Comparison of ENCODE assay signal across 21 cellular contexts in genomic region chr12:66269142-66269541, GRCh38. TPM values are rescaled to one million over a fixed set of nuclear protein-coding genes. Genes with fewer than 3 reads are reported as not detected.
DNase-seq lines count a peak whose midpoint lies in the region; ATAC-seq and TF ChIP-seq lines count a peak whose summit lies in the region.
"Had no signal": no experiment of that assay in that cellular context is flagged by ENCODE, and none has a peak within 500 bp of the region (broad histone marks: within the 10 kb centered on the region; RNA-seq: fewer than 3 reads in every experiment).

No MANE protein-coding gene starts in this region.

- H3K14ac ChIP-seq in H9 (ENCODE audit: insufficient read depth, low read length): no peak overlapping the region

- no peak overlapping the region for H4K8ac ChIP-seq in H9 (replicated peaks; ENCODE audit: insufficient read length, low read depth, low read length)

- no peak overlapping the region for H2BK5ac ChIP-seq in H9 (ENCODE audit: insufficient read length, low read length)

- ATAC-seq in left lung: peak; percentile 37
- no peak for ATAC-seq in GM18511 (IDR thresholded peaks at IDR 0.05; ENCODE audit: unreplicated experiment)

- no peak for TF ChIP-seq CTCF in H9 (conservative IDR thresholded peaks at IDR 0.05)
- TF ChIP-seq CTCF in left lung (IDR thresholded peaks at IDR 0.05): no peak

- no peak overlapping the region for H3K56ac ChIP-seq in H9 (ENCODE audit: insufficient read length, low read depth, low read length)

- H3K23ac ChIP-seq in H9 (ENCODE audit: insufficient read length, low read depth, low read length): no peak overlapping the region

- H3K27ac Mint-ChIP-seq in H9: no peak overlapping the region
- H3K27ac Mint-ChIP-seq: activated naive CD4-positive, alpha-beta T cell treated with anti-CD3 and anti-CD28 coated beads, Interleukin-2, amount 50 U/mL, for 24 hours; stimulated activated naive B cell treated with anti-CD40 and anti-IgM and Interleukin-4, amounts not matched to agents 10 μg/mL and 1 μg/mL and 100 μg/mL, for 72 hours; T-helper 2 cell treated with Interferon-gamma antibody and Interleukin-4, amounts not matched to agents 5 μg/mL and 100 μg/mL, for 36 hours had no signal

- H3K4me3 Mint-ChIP-seq in H9: no peak overlapping the region
- H3K4me3 Mint-ChIP-seq: activated naive CD4-positive, alpha-beta T cell treated with anti-CD3 and anti-CD28 coated beads, Interleukin-2, amount 50 U/mL, for 24 hours; stimulated activated naive B cell treated with anti-CD40 and anti-IgM and Interleukin-4, amounts not matched to agents 10 μg/mL and 1 μg/mL and 100 μg/mL, for 72 hours; T-helper 2 cell treated with Interferon-gamma antibody and Interleukin-4, amounts not matched to agents 5 μg/mL and 100 μg/mL, for 36 hours had no signal

- peaks cover 3% of the 10 kb centered on the region; the same call in 1 of the 2 replicates for H3K4me1 ChIP-seq in H9 (ENCODE audit: insufficient read depth, low read length)
- H3K4me1 ChIP-seq in left lung: peaks cover 0 to 28% of the 10 kb centered on the region in 2 donors
- H3K4me1 ChIP-seq: BE2C, Peyer's patch, suprapubic skin, uterus had no signal

- H3K18ac ChIP-seq in H9 (ENCODE audit: insufficient read length, low read depth, low read length): no peak overlapping the region

- H2AK5ac ChIP-seq in H9 (ENCODE audit: insufficient read length, low read length): no peak overlapping the region

- no peaks in the 10 kb centered on the region for H3K23me2 ChIP-seq in H9 (ENCODE audit: insufficient read length, low read depth, low read length, poor library complexity, severe bottlenecking)

- peaks cover 13 to 16% of the 10 kb centered on the region in 2 experiments for H3K4me1 Mint-ChIP-seq in H9
- H3K4me1 Mint-ChIP-seq: stimulated activated naive B cell treated with anti-CD40 and anti-IgM and Interleukin-4, amounts not matched to agents 10 μg/mL and 1 μg/mL and 100 μg/mL, for 72 hours had no signal

- H3K27me3 Mint-ChIP-seq in H9 (ENCODE audit: low read depth): no peaks in the 10 kb centered on the region; the same call in 1 of the 2 replicates
- H3K27me3 Mint-ChIP-seq: activated naive CD4-positive, alpha-beta T cell treated with anti-CD3 and anti-CD28 coated beads, Interleukin-2, amount 50 U/mL, for 24 hours had no signal

- no peak overlapping the region for H3T11ph ChIP-seq in H9 (ENCODE audit: low read length)

- H3K9me3 ChIP-seq in H9 (ENCODE audit: control insufficient read depth, low read depth, low read length) (no peaks in the 10 kb centered on the region), left lung (no peaks in the 10 kb centered on the region)
- H3K9me3 ChIP-seq: BE2C, Peyer's patch, SK-N-SH, suprapubic skin, uterus had no signal

- H3K4ac ChIP-seq in H9 (ENCODE audit: low read depth, low read length): no peak overlapping the region

- peaks cover 0 to 1% of the 10 kb centered on the region in 2 experiments; a peak in 2 of 5 replicates for H3K9me3 Mint-ChIP-seq in H9
- H3K9me3 Mint-ChIP-seq: activated naive CD4-positive, alpha-beta T cell treated with anti-CD3 and anti-CD28 coated beads, Interleukin-2, amount 50 U/mL, for 24 hours; stimulated activated naive B cell treated with anti-CD40 and anti-IgM and Interleukin-4, amounts not matched to agents 10 μg/mL and 1 μg/mL and 100 μg/mL, for 72 hours; T-helper 2 cell treated with Interferon-gamma antibody and Interleukin-4, amounts not matched to agents 5 μg/mL and 100 μg/mL, for 36 hours had no signal

- H2BK15ac ChIP-seq in H9 (ENCODE audit: low read depth, low read length): no peak overlapping the region

- no peaks in the 10 kb centered on the region for H3K79me1 ChIP-seq in H9 (ENCODE audit: insufficient read depth, low read depth, low read length, poor library complexity, severe bottlenecking)

- intact Hi-C loops in left lung (cut with DNase I): no loop called here

- no peak overlapping the region for H4K91ac ChIP-seq in H9 (ENCODE audit: insufficient read length, low read depth, low read length)

- no peak overlapping the region for H3K4me3 ChIP-seq in left lung
- H3K4me3 ChIP-seq: GM12878, Peyer's patch, suprapubic skin, uterus had no signal

- no CpG with 5 or more reads among the region's 6 CpGs for WGBS in H9 (ENCODE audit: extremely low coverage, insufficient read length, low lambda C conversion rate)

- H3K4me2 ChIP-seq in H9 (ENCODE audit: insufficient read depth, insufficient read length, low read length): no peak overlapping the region
- H3K4me2 ChIP-seq: SK-N-SH had no signal

- H3K36me3 Mint-ChIP-seq in H9 (ENCODE audit: insufficient read depth in 1 of 3, low read depth in 3 of 3): no peaks in the 10 kb centered on the region
- H3K36me3 Mint-ChIP-seq: activated naive CD4-positive, alpha-beta T cell treated with anti-CD3 and anti-CD28 coated beads, Interleukin-2, amount 50 U/mL, for 24 hours; stimulated activated naive B cell treated with anti-CD40 and anti-IgM and Interleukin-4, amounts not matched to agents 10 μg/mL and 1 μg/mL and 100 μg/mL, for 72 hours had no signal

- no peaks in the 10 kb centered on the region for H3K79me2 ChIP-seq in H9 (ENCODE audit: insufficient read depth, low read length)

- H3K36me3 ChIP-seq in left lung: no peaks in the 10 kb centered on the region
- H3K36me3 ChIP-seq: BE2C, Peyer's patch, suprapubic skin, uterus had no signal

- H4K5ac ChIP-seq in H9 (ENCODE audit: insufficient read length, low read depth, low read length): peak overlapping the region; percentile 54

- no peak overlapping the region for H3K9ac ChIP-seq in H9 (ENCODE audit: extremely low read depth, insufficient read length, low read length)
- H3K9ac ChIP-seq: SK-N-SH had no signal

- H3K27me3 ChIP-seq in H9 (ENCODE audit: insufficient read depth, low read length) (no peaks in the 10 kb centered on the region), left lung (no peaks in the 10 kb centered on the region)
- H3K27me3 ChIP-seq: BE2C, Peyer's patch, suprapubic skin, uterus had no signal

- H4K20me1 ChIP-seq in H9 (ENCODE audit: control insufficient read depth, insufficient read depth, insufficient read length): no peaks in the 10 kb centered on the region

- H2BK12ac ChIP-seq in H9 (ENCODE audit: insufficient read length, low read depth, low read length): no peak overlapping the region

- no peak overlapping the region for H2BK20ac ChIP-seq in H9 (ENCODE audit: low read depth, low read length, poor library complexity, severe bottlenecking)

- DNase-seq in AML-193 (lab: John Stamatoyannopoulos, UW): peak; percentile 18 to 35
- no peak for DNase-seq in H9
- DNase-seq in NOMO-1 treated with dmso at 0.1 percent for 144 hours (lab: John Stamatoyannopoulos, UW; ENCODE audit: unreplicated experiment): peak; percentile 42
- no peak for DNase-seq in left lung
- no peak for DNase-seq in HK-2 (ENCODE audit: unreplicated experiment)
- no peak for DNase-seq in DMS53 (lab: John Stamatoyannopoulos, UW)
- no peak for DNase-seq in iPS-NIHi11 (ENCODE audit: low spot score)
- DNase-seq: aorta; BE2C; glutamatergic neuron; NCI-H1417 treated with DMSO at 0.1 percent for 48 hours; Peyer's patch; stimulated activated naive B cell treated with anti-CD40 and anti-IgM and Interleukin-4, amounts not matched to agents 10 μg/mL and 1 μg/mL and 100 μg/mL, for 72 hours; uterus had no signal

- no peak overlapping the region for H2BK120ac ChIP-seq in H9 (ENCODE audit: low read depth, low read length, poor library complexity, severe bottlenecking)

- H3K27ac ChIP-seq in H9 (ENCODE audit: insufficient read length, low read depth, low read length) (no peak overlapping the region), left lung (peak overlapping the region; percentile 4 to 83)
- H3K27ac ChIP-seq: Peyer's patch, suprapubic skin, uterus, VCaP had no signal

- H2AFZ ChIP-seq in H9 (ENCODE audit: low read length): peak overlapping the region; percentile 26

RNA-seq across cellular contexts. Expression of gene HELB, which starts 33.2 kb away (rescaled TPM):
- total RNA-seq in H9 (2021) (10.2 and 10.7 TPM in 2 replicates), left lung (1 to 10 TPM; 3.8 to 6.4 TPM)

Comparison
In these comparisons a context has a peak if more than half of its experiments do, and no peak if none do; other contexts are left out.
1. DNase-seq: peak in AML-193 (2 of 2) and NOMO-1 treated with dmso at 0.1 percent for 144 hours (single experiment); none in H9 (single experiment), left lung (0 of 2), HK-2 (single experiment), DMS53 (single experiment) and iPS-NIHi11 (single experiment).